ENCODE assay signal across 8 cellular contexts in the genomic region with DNA sequence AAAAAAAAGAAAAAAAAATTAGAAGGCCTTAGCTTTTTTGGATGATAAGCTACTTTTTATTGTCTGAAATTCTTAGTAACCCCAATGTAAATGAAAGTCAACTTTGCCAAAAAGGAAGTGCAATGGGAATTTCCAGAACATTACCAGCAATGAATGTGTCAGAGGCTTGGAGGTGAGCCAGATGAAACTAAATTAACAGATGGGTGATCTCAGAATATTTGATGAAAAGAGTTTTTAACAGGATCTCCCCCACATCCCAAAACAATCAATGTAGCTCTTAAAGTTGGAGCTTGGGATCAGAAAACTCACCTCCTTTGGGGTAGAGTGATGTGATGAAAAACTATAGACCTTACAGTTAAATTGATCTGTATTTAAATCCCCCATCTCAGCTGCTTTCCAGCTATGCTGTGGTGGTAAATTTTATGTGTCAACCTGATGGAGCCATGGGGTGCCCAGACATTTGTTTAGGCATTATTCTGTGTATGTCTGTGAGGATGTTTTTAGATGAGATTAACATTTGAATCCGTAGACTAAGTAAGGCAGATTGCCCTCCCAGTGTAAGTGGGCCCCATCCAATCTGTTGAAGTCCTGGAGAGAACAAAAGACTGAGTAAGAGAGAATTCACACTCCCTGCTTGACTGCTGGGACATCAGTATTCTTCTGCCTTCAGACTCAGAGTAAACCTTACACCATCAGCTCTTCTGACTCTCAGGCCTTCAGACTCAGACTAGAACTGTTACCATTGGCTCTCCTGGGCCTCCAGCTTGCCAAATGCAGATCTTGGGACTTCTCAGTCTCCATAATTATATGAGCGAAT.
DNase-seq lines count a peak whose midpoint lies in the region; ATAC-seq and TF ChIP-seq lines count a peak whose summit lies in the region.

No MANE protein-coding gene starts in this region.

- intact Hi-C loops in gastrocnemius medialis (cut with DNase I; ENCODE audit: low total_unique reads) = no loop called here

- ATAC-seq in GM18868 (IDR thresholded peaks at IDR 0.05; ENCODE audit: unreplicated experiment) (peak; percentile 71), gastrocnemius medialis (no peak)
- ATAC-seq in activated CD4-positive, CD25-positive, alpha-beta regulatory T cell treated with anti-CD3 and anti-CD28 coated beads, Interleukin-2, amount 50 U/mL, for 24 hours = no peak

- H3K4me3 ChIP-seq in NT2/D1 (ENCODE audit: insufficient read length, low read depth) (no peak overlapping the region), fibroblast of mammary gland (ENCODE audit: control insufficient read depth, low read depth, low read length) (no peak overlapping the region), gastrocnemius medialis (no peak overlapping the region)

- no peak for TF ChIP-seq CTCF in fibroblast of mammary gland (conservative IDR thresholded peaks at IDR 0.05; ENCODE audit: control insufficient read depth, insufficient read depth, low read depth, low read length)
- no peak for TF ChIP-seq CTCF in gastrocnemius medialis (IDR thresholded peaks at IDR 0.05 in 4 of 5, conservative IDR thresholded peaks at IDR 0.05 in 1 of 5)

- H3K27ac ChIP-seq in gastrocnemius medialis = peak overlapping the region in 3 of 4 donors; percentile 33 to 58 (median 46)

- H3K4me1 ChIP-seq in NT2/D1 (ENCODE audit: insufficient read depth, insufficient read length) = no peaks in the 10 kb centered on the region
- peaks cover 2 to 9% of the 10 kb centered on the region in 2 donors for H3K4me1 ChIP-seq in gastrocnemius medialis

- H3K9me3 ChIP-seq in NT2/D1 (ENCODE audit: insufficient read depth, low read length) (no peaks in the 10 kb centered on the region; the same call in 1 of the 2 replicates), gastrocnemius medialis (no peaks in the 10 kb centered on the region)

- no peaks in the 10 kb centered on the region for H3K36me3 ChIP-seq in NT2/D1 (ENCODE audit: insufficient read depth, insufficient read length, low read length)
- no peaks in the 10 kb centered on the region for H3K36me3 ChIP-seq in gastrocnemius medialis

- H3K9ac ChIP-seq in NT2/D1 (ENCODE audit: insufficient read length, low read depth) = no peak overlapping the region

- DNase-seq in NT2/D1 (ENCODE audit: low read depth, low spot score) (peak; percentile 72), fibroblast of mammary gland (ENCODE audit: low read depth) (peak; percentile 88), gastrocnemius medialis (no peak), NCI-H1105 treated with DMSO at 0.1 percent for 48 hours (lab: John Stamatoyannopoulos, UW) (no peak), G401 (ENCODE audit: low spot score) (no peak), occipital lobe (lab: John Stamatoyannopoulos, UW) (no peak)

- TF ChIP-seq POLR2A in gastrocnemius medialis (IDR thresholded peaks at IDR 0.05) = no peak

- in situ Hi-C loops in gastrocnemius medialis (cut with MboI; ENCODE audit: low sequenced_read_pairs in 4 of 4) (no loop called here), G401 (cut with HindIII; ENCODE audit: low sequenced_read_pairs) (no loop called here)

- no peaks in the 10 kb centered on the region for H3K27me3 ChIP-seq in NT2/D1 (ENCODE audit: insufficient read depth, insufficient read length)
- H3K27me3 ChIP-seq in gastrocnemius medialis = no peaks in the 10 kb centered on the region

Comparison
In these comparisons a context has a peak if more than half of its experiments do, and no peak if none do; other contexts are left out.
1. DNase-seq: peak in NT2/D1 (single experiment) and fibroblast of mammary gland (single experiment); none in gastrocnemius medialis (0 of 2), NCI-H1105 treated with DMSO at 0.1 percent for 48 hours (single experiment), G401 (single experiment) and occipital lobe (single experiment).